ENCODE assay signal across 34 cellular contexts in genomic region chr4:177087060-177087459, GRCh38.
"Had no signal": no experiment of that assay in that cellular context is flagged by ENCODE, and none has a peak within 500 bp of the region (broad histone marks: within the 10 kb centered on the region; RNA-seq: fewer than 3 reads in every experiment).

No MANE protein-coding gene starts in this region.

- H3K36me3 Mint-ChIP-seq: activated CD8-positive, alpha-beta memory T cell treated with anti-CD3 and anti-CD28 coated beads, Interleukin-2, amount 10 ng/mL, durations not matched to agents 7 days and 5 days; activated naive CD4-positive, alpha-beta T cell treated with anti-CD3 and anti-CD28 coated beads, Interleukin-2, amount 50 U/mL, for 72 hours; activated naive CD8-positive, alpha-beta T cell treated with anti-CD3 and anti-CD28 coated beads for 36 hours had no signal

- H3K4me1 ChIP-seq: adrenal gland, body of pancreas, breast epithelium had no signal

- H3K4me3 ChIP-seq: adrenal gland, body of pancreas, breast epithelium had no signal

- H3K36me3 ChIP-seq: adrenal gland, brain microvascular endothelial cell, breast epithelium had no signal

- H3K4me1 Mint-ChIP-seq: activated CD4-positive, alpha-beta memory T cell treated with anti-CD3 and anti-CD28 coated beads, Interleukin-2, amount 10 ng/mL, durations not matched to agents 7 days and 5 days; activated CD4-positive, alpha-beta T cell treated with anti-CD3 and anti-CD28 coated beads for 36 hours; activated CD4-positive, alpha-beta T cell treated with anti-CD3 and anti-CD28 coated beads, Interleukin-2, amount 10 ng/mL, durations not matched to agents 7 days and 5 days; activated CD8-positive, alpha-beta memory T cell treated with anti-CD3 and anti-CD28 coated beads, Interleukin-2, amount 10 ng/mL, durations not matched to agents 7 days and 5 days; activated naive CD8-positive, alpha-beta T cell treated with anti-CD3 and anti-CD28 coated beads for 36 hours; activated T-helper 17 cell treated with anti-CD3 and anti-CD28 coated beads, Interleukin-2, amount 50 U/mL, for 72 hours had no signal

- H3K27me3 Mint-ChIP-seq: activated CD4-positive, alpha-beta memory T cell treated with anti-CD3 and anti-CD28 coated beads, Interleukin-2, amount 10 ng/mL, durations not matched to agents 7 days and 5 days; activated CD4-positive, alpha-beta T cell treated with anti-CD3 and anti-CD28 coated beads for 36 hours; activated CD4-positive, alpha-beta T cell treated with anti-CD3 and anti-CD28 coated beads, Interleukin-2, amount 10 ng/mL, durations not matched to agents 7 days and 5 days; activated CD8-positive, alpha-beta memory T cell treated with anti-CD3 and anti-CD28 coated beads, Interleukin-2, amount 10 ng/mL, durations not matched to agents 7 days and 5 days; activated naive CD8-positive, alpha-beta T cell treated with anti-CD3 and anti-CD28 coated beads for 36 hours; activated T-cell treated with anti-CD3 and anti-CD28 coated beads, Interleukin-2, amount 50 U/mL, for 24 hours; activated T-helper 17 cell treated with anti-CD3 and anti-CD28 coated beads, Interleukin-2, amount 50 U/mL, for 72 hours had no signal

- H3K27me3 ChIP-seq: adrenal gland, body of pancreas, brain microvascular endothelial cell, breast epithelium had no signal

- H3K4me3 Mint-ChIP-seq: activated CD4-positive, alpha-beta memory T cell treated with anti-CD3 and anti-CD28 coated beads, Interleukin-2, amount 10 ng/mL, durations not matched to agents 7 days and 5 days; activated CD4-positive, alpha-beta T cell treated with anti-CD3 and anti-CD28 coated beads for 36 hours; activated CD4-positive, alpha-beta T cell treated with anti-CD3 and anti-CD28 coated beads, Interleukin-2, amount 10 ng/mL, durations not matched to agents 7 days and 5 days; activated CD8-positive, alpha-beta memory T cell treated with anti-CD3 and anti-CD28 coated beads, Interleukin-2, amount 10 ng/mL, durations not matched to agents 7 days and 5 days; activated CD8-positive, alpha-beta T cell treated with anti-CD3 and anti-CD28 coated beads, Interleukin-2, amount 10 ng/mL, durations not matched to agents 7 days and 5 days; activated naive CD4-positive, alpha-beta T cell treated with anti-CD3 and anti-CD28 coated beads for 36 hours; activated naive CD8-positive, alpha-beta T cell treated with anti-CD3 and anti-CD28 coated beads for 36 hours; activated T-cell treated with anti-CD3 and anti-CD28 coated beads, Interleukin-2, amount 50 U/mL, for 24 hours; activated T-helper 17 cell treated with anti-CD3 and anti-CD28 coated beads, Interleukin-2, amount 50 U/mL, for 72 hours; T-helper 1 cell treated with Interleukin-12 subunit alpha and Interleukin-12 subunit beta and Interleukin-4 antibody, amounts not matched to agents 30 μg/mL and 1 μg/mL, for 36 hours; T-helper 2 cell treated with Interferon-gamma antibody and Interleukin-4, amounts not matched to agents 5 μg/mL and 100 μg/mL, for 36 hours had no signal

- ATAC-seq: activated CD4-positive, alpha-beta T cell treated with anti-CD3 and anti-CD28 coated beads for 36 hours; activated CD4-positive, CD25-positive, alpha-beta regulatory T cell treated with anti-CD3 and anti-CD28 coated beads, Interleukin-2, amount 50 U/mL, for 24 hours; activated CD8-positive, alpha-beta memory T cell treated with anti-CD3 and anti-CD28 coated beads, Interleukin-2, amount 10 ng/mL, durations not matched to agents 7 days and 5 days; activated CD8-positive, alpha-beta T cell treated with anti-CD3 and anti-CD28 coated beads, Interleukin-2, amount 10 ng/mL, durations not matched to agents 7 days and 5 days; activated naive CD4-positive, alpha-beta T cell treated with anti-CD3 and anti-CD28 coated beads, Interleukin-2, amount 50 U/mL, for 72 hours; activated T-helper 17 cell treated with anti-CD3 and anti-CD28 coated beads, Interleukin-2, amount 50 U/mL, for 72 hours; body of pancreas had no signal

- H3K27ac ChIP-seq: adrenal gland, body of pancreas, brain microvascular endothelial cell, breast epithelium, VCaP had no signal

- H3K9me3 ChIP-seq: adrenal gland, body of pancreas, breast epithelium had no signal

- H3K9me3 Mint-ChIP-seq: activated CD4-positive, alpha-beta memory T cell treated with anti-CD3 and anti-CD28 coated beads, Interleukin-2, amount 10 ng/mL, durations not matched to agents 7 days and 5 days; activated CD4-positive, alpha-beta T cell treated with anti-CD3 and anti-CD28 coated beads, Interleukin-2, amount 10 ng/mL, durations not matched to agents 7 days and 5 days; activated naive CD4-positive, alpha-beta T cell treated with anti-CD3 and anti-CD28 coated beads for 36 hours; activated naive CD4-positive, alpha-beta T cell treated with anti-CD3 and anti-CD28 coated beads, Interleukin-2, amount 50 U/mL, for 72 hours; activated naive CD8-positive, alpha-beta T cell treated with anti-CD3 and anti-CD28 coated beads for 36 hours; activated T-cell treated with anti-CD3 and anti-CD28 coated beads, Interleukin-2, amount 50 U/mL, for 24 hours; activated T-helper 17 cell treated with anti-CD3 and anti-CD28 coated beads, Interleukin-2, amount 50 U/mL, for 72 hours; T-helper 1 cell treated with Interleukin-12 subunit alpha and Interleukin-12 subunit beta and Interleukin-4 antibody, amounts not matched to agents 30 μg/mL and 1 μg/mL, for 36 hours; T-helper 2 cell treated with Interferon-gamma antibody and Interleukin-4, amounts not matched to agents 5 μg/mL and 100 μg/mL, for 36 hours had no signal

- DNase-seq: activated CD4-positive, alpha-beta memory T cell treated with anti-CD3 and anti-CD28 coated beads, Interleukin-2, amount 10 ng/mL, durations not matched to agents 7 days and 5 days; activated CD4-positive, alpha-beta T cell treated with anti-CD3 and anti-CD28 coated beads for 1 hour; activated CD4-positive, alpha-beta T cell treated with anti-CD3 and anti-CD28 coated beads for 36 hours; activated CD4-positive, alpha-beta T cell treated with anti-CD3 and anti-CD28 coated beads for 48 hours; activated CD4-positive, alpha-beta T cell treated with anti-CD3 and anti-CD28 coated beads, Interleukin-2, amount 10 ng/mL, durations not matched to agents 7 days and 5 days; activated CD4-positive, alpha-beta T cell treated with anti-CD3 and anti-CD28 coated beads, Interleukin-2, amount 50 U/mL, for 48 hours; activated CD4-positive, CD25-positive, alpha-beta regulatory T cell; activated CD8-positive, alpha-beta memory T cell treated with anti-CD3 and anti-CD28 coated beads for 24 hours; activated CD8-positive, alpha-beta memory T cell treated with anti-CD3 and anti-CD28 coated beads, Interleukin-2, amount 10 ng/mL, durations not matched to agents 7 days and 5 days; activated CD8-positive, alpha-beta memory T cell treated with anti-CD3 and anti-CD28 coated beads, Interleukin-2, amount 50 U/mL, for 48 hours; activated CD8-positive, alpha-beta T cell treated with anti-CD3 and anti-CD28 coated beads, Interleukin-2, amount 10 ng/mL, durations not matched to agents 7 days and 5 days; activated effector memory CD4-positive, alpha-beta T cell treated with anti-CD3 and anti-CD28 coated beads, Interleukin-2, amount 50 U/mL, for 16 hours; activated gamma-delta T cell treated with Interleukin-2 at 50 U/mL for 16 hours; activated naive CD4-positive, alpha-beta T cell; activated naive CD4-positive, alpha-beta T cell treated with anti-CD3 and anti-CD28 coated beads for 36 hours; activated naive CD4-positive, alpha-beta T cell treated with anti-CD3 and anti-CD28 coated beads, Interleukin-2, amount 50 U/mL, for 16 hours; activated naive CD8-positive, alpha-beta T cell treated with anti-CD3 and anti-CD28 coated beads for 36 hours; activated T-cell treated with anti-CD3 and anti-CD28 coated beads, Interleukin-2, amount 50 U/mL, for 24 hours; activated T-cell treated with anti-CD3 and anti-CD28 coated beads, Interleukin-2, amount 50 U/mL, for 48 hours; adrenal gland; amniotic stem cell; aorta; body of pancreas; brain microvascular endothelial cell; central memory CD4-positive, alpha-beta T cell; T-helper 2 cell; T-helper 9 cell had no signal

- H3K27ac Mint-ChIP-seq: activated CD4-positive, alpha-beta memory T cell treated with anti-CD3 and anti-CD28 coated beads, Interleukin-2, amount 10 ng/mL, durations not matched to agents 7 days and 5 days; activated CD4-positive, alpha-beta T cell treated with anti-CD3 and anti-CD28 coated beads for 36 hours; activated CD4-positive, alpha-beta T cell treated with anti-CD3 and anti-CD28 coated beads, Interleukin-2, amount 10 ng/mL, durations not matched to agents 7 days and 5 days; activated CD8-positive, alpha-beta memory T cell treated with anti-CD3 and anti-CD28 coated beads, Interleukin-2, amount 10 ng/mL, durations not matched to agents 7 days and 5 days; activated CD8-positive, alpha-beta T cell treated with anti-CD3 and anti-CD28 coated beads, Interleukin-2, amount 10 ng/mL, durations not matched to agents 7 days and 5 days; activated naive CD4-positive, alpha-beta T cell treated with anti-CD3 and anti-CD28 coated beads for 36 hours; activated naive CD4-positive, alpha-beta T cell treated with anti-CD3 and anti-CD28 coated beads, Interleukin-2, amount 50 U/mL, for 72 hours; activated naive CD8-positive, alpha-beta T cell treated with anti-CD3 and anti-CD28 coated beads for 36 hours; activated T-cell treated with anti-CD3 and anti-CD28 coated beads, Interleukin-2, amount 50 U/mL, for 24 hours; activated T-helper 17 cell treated with anti-CD3 and anti-CD28 coated beads, Interleukin-2, amount 50 U/mL, for 72 hours; T-helper 1 cell treated with Interleukin-12 subunit alpha and Interleukin-12 subunit beta and Interleukin-4 antibody, amounts not matched to agents 30 μg/mL and 1 μg/mL, for 36 hours; T-helper 2 cell treated with Interferon-gamma antibody and Interleukin-4, amounts not matched to agents 5 μg/mL and 100 μg/mL, for 36 hours had no signal
